1 cellular context compared by ENCODE assay signal in the genomic region with DNA sequence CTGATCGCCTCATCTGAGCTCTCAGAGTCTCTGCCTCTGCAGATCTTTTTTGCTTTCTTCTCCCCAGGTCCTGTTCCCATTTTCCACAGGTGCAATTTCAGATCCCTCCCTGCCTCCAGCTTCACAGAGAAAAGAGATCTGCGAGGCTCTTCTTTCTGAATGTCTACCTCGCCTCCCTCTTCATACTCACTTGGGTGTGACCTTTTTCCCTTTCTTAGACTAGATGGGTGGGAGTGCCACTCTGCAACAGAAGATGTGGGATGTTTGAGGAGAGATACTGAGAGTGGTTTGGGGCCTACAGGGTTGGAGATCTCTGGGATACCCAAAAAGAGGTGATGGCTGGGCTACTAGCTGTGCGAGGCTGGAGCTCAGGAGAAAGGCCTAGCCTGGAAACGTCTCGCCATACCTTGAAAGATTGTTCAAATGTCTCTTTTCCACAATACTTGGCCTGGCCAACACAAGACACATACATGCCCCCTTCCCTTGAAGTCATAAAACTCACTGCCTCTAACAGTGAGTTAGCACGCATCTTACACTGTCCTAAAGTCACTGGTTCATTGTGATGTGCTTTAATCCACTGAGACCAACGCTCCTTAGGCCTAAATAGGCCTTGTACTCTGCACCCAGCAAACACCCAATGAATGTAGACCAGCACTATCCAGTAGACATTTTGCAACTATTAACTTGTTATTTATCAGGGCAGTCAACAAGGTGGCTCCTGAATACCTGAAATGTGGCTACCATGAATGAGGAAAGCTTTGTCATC.
TF ChIP-seq lines count a peak whose summit lies in the region.

No MANE protein-coding gene starts in this region.

TF ChIP-seq in H1, 55 proteins besides CTCF, POLR2A, EP300 and RAD21:
- TF ChIP-seq JUND (IDR thresholded peaks at IDR 0.05; ENCODE audit: low read length) = no peak
- no peak for TF ChIP-seq CTBP2 (IDR thresholded peaks at IDR 0.05; ENCODE audit: borderline replicate concordance, insufficient read depth, insufficient read length, low read length)
- TF ChIP-seq KDM4A (IDR thresholded peaks at IDR 0.05; ENCODE audit: low read depth, low read length, severe bottlenecking) = no peak
- TF ChIP-seq SRF (IDR thresholded peaks at IDR 0.05; ENCODE audit: low read depth, low read length) = no peak
- no peak for TF ChIP-seq BCL11A (IDR thresholded peaks at IDR 0.05; ENCODE audit: low read depth in 2 of 2, low read length in 2 of 2)
- TF ChIP-seq YY1 (IDR thresholded peaks at IDR 0.05; ENCODE audit: low read depth, low read length) = no peak
TF ChIP-seq in H1: peak in this region for 0.
